Comparison of ENCODE assay signal across 10 cellular contexts in genomic region chr20:17835240-17835940, GRCh38.
A peak's percentile ranks its signal among the peaks of the same experiment; 100 is the strongest.
DNase-seq lines count a peak whose midpoint lies in the region; ATAC-seq, FAIRE-seq and TF ChIP-seq lines count a peak whose summit lies in the region.
"Had no signal": no experiment of that assay in that cellular context is flagged by ENCODE, and none has a peak within 500 bp of the region (broad histone marks: within the 10 kb centered on the region; RNA-seq: fewer than 3 reads in every experiment).

No MANE protein-coding gene starts in this region.

- H3K4me1 Mint-ChIP-seq in HFFc6 (ENCODE audit: low read depth), result peaks cover 60% of the 10 kb centered on the region
- no peaks in the 10 kb centered on the region for H3K4me1 Mint-ChIP-seq in activated naive CD4-positive, alpha-beta T cell treated with anti-CD3 and anti-CD28 coated beads, Interleukin-2, amount 10 ng/mL, durations not matched to agents 7 days and 5 days
- H3K4me1 Mint-ChIP-seq in stimulated activated memory B cell treated with anti-CD40 and anti-IgM and Interleukin-4, amounts not matched to agents 10 μg/mL and 1 μg/mL and 100 μg/mL, for 72 hours, result no peaks in the 10 kb centered on the region
- no peaks in the 10 kb centered on the region for H3K4me1 Mint-ChIP-seq in activated T-cell treated with anti-CD3 and anti-CD28 coated beads, Interleukin-2, amount 50 U/mL, for 4 hours (ENCODE audit: low read depth)

- no peak for TF ChIP-seq CTCF in HFFc6 (IDR thresholded peaks at IDR 0.05)
- TF ChIP-seq CTCF in bronchial epithelial cell (IDR thresholded peaks at IDR 0.05; ENCODE audit: insufficient read depth, low read length, severe bottlenecking), result no peak

- H3K9me3 ChIP-seq in stomach smooth muscle (ENCODE audit: control insufficient read depth in 2 of 2, low read length in 2 of 2), result peaks cover 0 to 2% of the 10 kb centered on the region in 2 donors

- H3K27me3 ChIP-seq in bronchial epithelial cell (ENCODE audit: control insufficient read depth, insufficient read depth, low read length) (no peaks in the 10 kb centered on the region), stomach smooth muscle (ENCODE audit: control insufficient read depth in 1 of 2, insufficient read depth in 2 of 2, low read length in 2 of 2) (no peaks in the 10 kb centered on the region)

- H3K27ac ChIP-seq in stomach smooth muscle (ENCODE audit: low read length), result peak overlapping the region; percentile 71

- CTCF ChIA-PET in activated naive CD4-positive, alpha-beta T cell treated with anti-CD3 and anti-CD28 coated beads, Interleukin-2, amount 10 ng/mL, durations not matched to agents 7 days and 5 days (lab: Charles Lee), result no interaction called here

- ATAC-seq in left lobe of liver, result peak; percentile 32
- ATAC-seq in stimulated activated memory B cell treated with anti-CD40 and anti-IgM and Interleukin-4, amounts not matched to agents 10 μg/mL and 1 μg/mL and 100 μg/mL, for 72 hours, result no peak
- ATAC-seq in activated T-cell treated with anti-CD3 and anti-CD28 coated beads, Interleukin-2, amount 50 U/mL, for 4 hours, result no peak

- DNase-seq in HFFc6, result peak; percentile 85
- peak; percentile 74 for DNase-seq in bronchial epithelial cell (ENCODE audit: low read depth)
- DNase-seq in left lobe of liver (ENCODE audit: low spot score), result no peak
- DNase-seq in activated naive CD4-positive, alpha-beta T cell treated with anti-CD3 and anti-CD28 coated beads, Interleukin-2, amount 10 ng/mL, durations not matched to agents 7 days and 5 days, result no peak
- DNase-seq in COR-L47 (lab: John Stamatoyannopoulos, UW), result no peak
- no peak for DNase-seq in activated T-cell treated with anti-CD3 and anti-CD28 coated beads, Interleukin-2, amount 50 U/mL, for 4 hours
- DNase-seq: endodermal cell, NCI-H146 had no signal

- no peaks in the 10 kb centered on the region; the same call in 1 of the 2 replicates for H3K27me3 Mint-ChIP-seq in HFFc6 (ENCODE audit: insufficient read depth)
- H3K27me3 Mint-ChIP-seq in activated naive CD4-positive, alpha-beta T cell treated with anti-CD3 and anti-CD28 coated beads, Interleukin-2, amount 10 ng/mL, durations not matched to agents 7 days and 5 days, result peaks cover 26% of the 10 kb centered on the region
- H3K27me3 Mint-ChIP-seq in stimulated activated memory B cell treated with anti-CD40 and anti-IgM and Interleukin-4, amounts not matched to agents 10 μg/mL and 1 μg/mL and 100 μg/mL, for 72 hours, result no peaks in the 10 kb centered on the region
- peaks cover 3% of the 10 kb centered on the region for H3K27me3 Mint-ChIP-seq in activated T-cell treated with anti-CD3 and anti-CD28 coated beads, Interleukin-2, amount 50 U/mL, for 4 hours (ENCODE audit: low read depth)

- H3K36me3 Mint-ChIP-seq in HFFc6 (ENCODE audit: low read depth), result peaks cover 8% of the 10 kb centered on the region
- H3K36me3 Mint-ChIP-seq in activated naive CD4-positive, alpha-beta T cell treated with anti-CD3 and anti-CD28 coated beads, Interleukin-2, amount 10 ng/mL, durations not matched to agents 7 days and 5 days, result no peaks in the 10 kb centered on the region
- no peaks in the 10 kb centered on the region for H3K36me3 Mint-ChIP-seq in stimulated activated memory B cell treated with anti-CD40 and anti-IgM and Interleukin-4, amounts not matched to agents 10 μg/mL and 1 μg/mL and 100 μg/mL, for 72 hours
- H3K36me3 Mint-ChIP-seq in activated T-cell treated with anti-CD3 and anti-CD28 coated beads, Interleukin-2, amount 50 U/mL, for 4 hours (ENCODE audit: insufficient read depth), result no peaks in the 10 kb centered on the region

- H3K4me3 Mint-ChIP-seq in HFFc6, result peak overlapping the region; percentile 79
- no peak overlapping the region for H3K4me3 Mint-ChIP-seq in activated naive CD4-positive, alpha-beta T cell treated with anti-CD3 and anti-CD28 coated beads, Interleukin-2, amount 10 ng/mL, durations not matched to agents 7 days and 5 days
- no peak overlapping the region for H3K4me3 Mint-ChIP-seq in stimulated activated memory B cell treated with anti-CD40 and anti-IgM and Interleukin-4, amounts not matched to agents 10 μg/mL and 1 μg/mL and 100 μg/mL, for 72 hours
- H3K4me3 Mint-ChIP-seq in activated T-cell treated with anti-CD3 and anti-CD28 coated beads, Interleukin-2, amount 50 U/mL, for 4 hours, result no peak overlapping the region
- H3K4me3 Mint-ChIP-seq: endodermal cell had no signal

- H3K27ac Mint-ChIP-seq in HFFc6, result peak overlapping the region; percentile 97
- H3K27ac Mint-ChIP-seq in activated naive CD4-positive, alpha-beta T cell treated with anti-CD3 and anti-CD28 coated beads, Interleukin-2, amount 10 ng/mL, durations not matched to agents 7 days and 5 days, result no peak overlapping the region
- H3K27ac Mint-ChIP-seq in stimulated activated memory B cell treated with anti-CD40 and anti-IgM and Interleukin-4, amounts not matched to agents 10 μg/mL and 1 μg/mL and 100 μg/mL, for 72 hours, result no peak overlapping the region
- H3K27ac Mint-ChIP-seq: endodermal cell had no signal

- no peak for FAIRE-seq in bronchial epithelial cell (lab: Jason Lieb, UNC)

- H3K4me3 ChIP-seq in bronchial epithelial cell (ENCODE audit: low read depth, low read length) (no peak overlapping the region), stomach smooth muscle (ENCODE audit: low read length in 2 of 2) (peak overlapping the region; percentile 8 to 29)

- peaks cover 21% of the 10 kb centered on the region for H3K4me1 ChIP-seq in stomach smooth muscle (ENCODE audit: control insufficient read depth, insufficient read depth, low read length)

- no peak overlapping the region for H3K9ac ChIP-seq in stomach smooth muscle (ENCODE audit: low read length in 2 of 2)

- H3K36me3 ChIP-seq in bronchial epithelial cell (ENCODE audit: control insufficient read depth, insufficient read depth, low read length) (no peaks in the 10 kb centered on the region), stomach smooth muscle (ENCODE audit: control insufficient read depth in 2 of 2, insufficient read depth in 2 of 2, low read length in 2 of 2) (no peaks in the 10 kb centered on the region)

- peaks cover 4% of the 10 kb centered on the region; the same call in 1 of the 2 replicates for H3K9me3 Mint-ChIP-seq in HFFc6
- no peaks in the 10 kb centered on the region for H3K9me3 Mint-ChIP-seq in activated naive CD4-positive, alpha-beta T cell treated with anti-CD3 and anti-CD28 coated beads, Interleukin-2, amount 10 ng/mL, durations not matched to agents 7 days and 5 days
- no peaks in the 10 kb centered on the region for H3K9me3 Mint-ChIP-seq in stimulated activated memory B cell treated with anti-CD40 and anti-IgM and Interleukin-4, amounts not matched to agents 10 μg/mL and 1 μg/mL and 100 μg/mL, for 72 hours
- no peaks in the 10 kb centered on the region for H3K9me3 Mint-ChIP-seq in activated T-cell treated with anti-CD3 and anti-CD28 coated beads, Interleukin-2, amount 50 U/mL, for 4 hours
- H3K9me3 Mint-ChIP-seq: endodermal cell had no signal

Comparison
In these comparisons a context has a peak if more than half of its experiments do, and no peak if none do; other contexts are left out.
1. DNase-seq: peak in HFFc6 (single experiment) and bronchial epithelial cell (single experiment); none in left lobe of liver (single experiment), activated naive CD4-positive, alpha-beta T cell treated with anti-CD3 and anti-CD28 coated beads, Interleukin-2, amount 10 ng/mL, durations not matched to agents 7 days and 5 days (single experiment), COR-L47 (single experiment) and activated T-cell treated with anti-CD3 and anti-CD28 coated beads, Interleukin-2, amount 50 U/mL, for 4 hours (single experiment).